In genomic region chr18:61893971-61894750, GRCh38 we compare ENCODE assay signal across 8 cellular contexts. TPM values are rescaled to one million over a fixed set of nuclear protein-coding genes. Genes with fewer than 3 reads are reported as not detected.
DNase-seq lines count a peak whose midpoint lies in the region; ATAC-seq and TF ChIP-seq lines count a peak whose summit lies in the region.

No MANE protein-coding gene starts in this region.

- H3K4me3 Mint-ChIP-seq in activated CD4-positive, alpha-beta T cell treated with anti-CD3 and anti-CD28 coated beads, Interleukin-2, amount 10 ng/mL, durations not matched to agents 7 days and 5 days = peak overlapping the region; percentile 77

- DNase-seq in NCI-H2081 (lab: John Stamatoyannopoulos, UW) = peak; percentile 57 to 69
- DNase-seq in NCI-H2081 treated with DMSO at 0.1 percent for 48 hours (lab: John Stamatoyannopoulos, UW) = no peak
- DNase-seq in NCI-H2107 treated with DMSO at 0.1 percent for 48 hours (lab: John Stamatoyannopoulos, UW; ENCODE audit: unreplicated experiment) = peak; percentile 20
- DNase-seq in activated CD4-positive, alpha-beta T cell treated with anti-CD3 and anti-CD28 coated beads, Interleukin-2, amount 10 ng/mL, durations not matched to agents 7 days and 5 days = peak; percentile 70
- peak; percentile 62 to 86 (median 76) for DNase-seq in dorsolateral prefrontal cortex
- peak; percentile 76 to 97 for DNase-seq in lower leg skin (ENCODE audit: low spot score in 2 of 2)
- DNase-seq in stimulated activated CD4-positive, alpha-beta T cell treated with anti-CD3 and anti-CD28 coated beads, Interleukin-4, amount 100 ng/mL, for 1 hour = peak; percentile 74

- ATAC-seq in HG02885 (IDR thresholded peaks at IDR 0.05; ENCODE audit: poor library complexity, unreplicated experiment) = peak; percentile 85

- 0% methylated on average over 6 to 14 of the region's 95 CpGs for WGBS in lower leg skin, 2 donors

- CTCF ChIA-PET in activated CD4-positive, alpha-beta T cell treated with anti-CD3 and anti-CD28 coated beads, Interleukin-2, amount 10 ng/mL, durations not matched to agents 7 days and 5 days (lab: Charles Lee) = interaction anchor here (1.0 kb wide), 1 partner anchor 10 kb away, joined by 4 read pairs; no protein-coding TSS in a partner anchor

- peaks cover 0 to 6% (median 0%) of the 10 kb centered on the region in 45 donors for H3K27me3 ChIP-seq in dorsolateral prefrontal cortex

- H3K27ac Mint-ChIP-seq in activated CD4-positive, alpha-beta T cell treated with anti-CD3 and anti-CD28 coated beads, Interleukin-2, amount 10 ng/mL, durations not matched to agents 7 days and 5 days = no peak overlapping the region

- peaks cover 10% of the 10 kb centered on the region for H3K4me1 Mint-ChIP-seq in activated CD4-positive, alpha-beta T cell treated with anti-CD3 and anti-CD28 coated beads, Interleukin-2, amount 10 ng/mL, durations not matched to agents 7 days and 5 days

- H3K9me3 Mint-ChIP-seq in activated CD4-positive, alpha-beta T cell treated with anti-CD3 and anti-CD28 coated beads, Interleukin-2, amount 10 ng/mL, durations not matched to agents 7 days and 5 days = no peaks in the 10 kb centered on the region

- peak overlapping the region in 53 of 59 donors; percentile 4 to 88 (median 71) for H3K27ac ChIP-seq in dorsolateral prefrontal cortex

- no peaks in the 10 kb centered on the region for H3K36me3 Mint-ChIP-seq in activated CD4-positive, alpha-beta T cell treated with anti-CD3 and anti-CD28 coated beads, Interleukin-2, amount 10 ng/mL, durations not matched to agents 7 days and 5 days (ENCODE audit: low read depth)

- intact Hi-C loops in dorsolateral prefrontal cortex (cut with DNase I) (loop anchor here (1.0 to 10.0 kb wide), 5 partner anchors 241 to 319 kb away; no protein-coding TSS in a partner anchor), lower leg skin (cut with DNase I; ENCODE audit: low total_unique reads) (no loop called here)

- TF ChIP-seq CTCF in dorsolateral prefrontal cortex (IDR thresholded peaks at IDR 0.05 in 54 of 56, conservative IDR thresholded peaks at IDR 0.05 in 2 of 56; ENCODE audit: low read depth in 1 of 56, partially characterized antibody in 56 of 56) (peak in 48 of 56 donors; percentile 7 to 72 (median 44)), lower leg skin (IDR thresholded peaks at IDR 0.05) (no peak)

- POLR2A ChIA-PET in activated CD4-positive, alpha-beta T cell treated with anti-CD3 and anti-CD28 coated beads, Interleukin-2, amount 10 ng/mL, durations not matched to agents 7 days and 5 days (lab: Charles Lee) = no interaction called here

- peak overlapping the region; percentile 61 to 92 (median 79) for H3K4me3 ChIP-seq in dorsolateral prefrontal cortex
- H3K4me3 ChIP-seq in lower leg skin (ENCODE audit: low read depth, poor library complexity, severe bottlenecking) = peak overlapping the region; percentile 94

- TF ChIP-seq POLR2A in lower leg skin (IDR thresholded peaks at IDR 0.05) = no peak

- peaks cover 64% of the 10 kb centered on the region for H3K27me3 Mint-ChIP-seq in activated CD4-positive, alpha-beta T cell treated with anti-CD3 and anti-CD28 coated beads, Interleukin-2, amount 10 ng/mL, durations not matched to agents 7 days and 5 days

RNA-seq across cellular contexts. Expression of gene RNF152, which starts 1.4 kb away (rescaled TPM):
- under 1 TPM; 0.17 to 0.50 TPM for total RNA-seq in activated CD4-positive, alpha-beta T cell treated with anti-CD3 and anti-CD28 coated beads, Interleukin-2, amount 10 ng/mL, durations not matched to agents 7 days and 5 days
- total RNA-seq in dorsolateral prefrontal cortex (10 to 100 TPM in 118 of 120 experiments, 1 to 10 TPM in 2; 8.9 to 49.9 (median 17.9) TPM), lower leg skin (100 to 1,000 TPM in 1 of 4 donors, 10 to 100 TPM in 3; 37.1 to 112 (median 82.5) TPM)

Comparison
In these comparisons a context has a peak if more than half of its experiments do, and no peak if none do; other contexts are left out.
1. CTCF ChIP-seq: peak in dorsolateral prefrontal cortex (48 of 56); none in lower leg skin (0 of 3).
2. RNA of gene RNF152, which starts 1.4 kb away (total RNA-seq): 37.1 to 112 TPM in lower leg skin and 8.9 to 49.9 TPM in dorsolateral prefrontal cortex; 0.17 to 0.50 TPM in activated CD4-positive, alpha-beta T cell treated with anti-CD3 and anti-CD28 coated beads, Interleukin-2, amount 10 ng/mL, durations not matched to agents 7 days and 5 days; every median in the first group is over 4 times any median in the second.